In genomic region chr1:203677771-203678170, GRCh38 we compare ENCODE assay signal across 1 cellular context.
TF ChIP-seq lines count a peak whose summit lies in the region.

No MANE protein-coding gene starts in this region.

TF ChIP-seq in SK-N-SH treated with all-trans-retinoic acid at 6 μM for 48 hours, 23 proteins besides CTCF, POLR2A, EP300 and RAD21 (continued from another document):
- no peak for TF ChIP-seq PATZ1 (CRISPR knock-in tag; IDR thresholded peaks at IDR 0.05; ENCODE audit: borderline replicate concordance)
- TF ChIP-seq ESRRG (CRISPR knock-in tag; IDR thresholded peaks at IDR 0.05): no peak
- no peak for TF ChIP-seq BACH2 (CRISPR knock-in tag; IDR thresholded peaks at IDR 0.05; ENCODE audit: borderline replicate concordance)
- no peak for TF ChIP-seq TCF4 (CRISPR knock-in tag; IDR thresholded peaks at IDR 0.05; ENCODE audit: borderline replicate concordance)
- no peak for TF ChIP-seq SNAI2 (CRISPR knock-in tag; IDR thresholded peaks at IDR 0.05)
- no peak for TF ChIP-seq ZNF70 (CRISPR knock-in tag; IDR thresholded peaks at IDR 0.05)
- no peak for TF ChIP-seq OSR1 (CRISPR knock-in tag; IDR thresholded peaks at IDR 0.05)
- TF ChIP-seq, protein P1, sequence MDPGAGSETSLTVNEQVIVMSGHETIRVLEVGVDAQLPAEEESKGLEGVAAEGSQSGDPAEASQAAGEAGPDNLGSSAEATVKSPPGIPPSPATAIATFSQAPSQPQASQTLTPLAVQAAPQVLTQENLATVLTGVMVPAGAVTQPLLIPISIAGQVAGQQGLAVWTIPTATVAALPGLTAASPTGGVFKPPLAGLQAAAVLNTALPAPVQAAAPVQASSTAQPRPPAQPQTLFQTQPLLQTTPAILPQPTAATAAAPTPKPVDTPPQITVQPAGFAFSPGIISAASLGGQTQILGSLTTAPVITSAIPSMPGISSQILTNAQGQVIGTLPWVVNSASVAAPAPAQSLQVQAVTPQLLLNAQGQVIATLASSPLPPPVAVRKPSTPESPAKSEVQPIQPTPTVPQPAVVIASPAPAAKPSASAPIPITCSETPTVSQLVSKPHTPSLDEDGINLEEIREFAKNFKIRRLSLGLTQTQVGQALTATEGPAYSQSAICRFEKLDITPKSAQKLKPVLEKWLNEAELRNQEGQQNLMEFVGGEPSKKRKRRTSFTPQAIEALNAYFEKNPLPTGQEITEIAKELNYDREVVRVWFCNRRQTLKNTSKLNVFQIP (CRISPR knock-in tag; IDR thresholded peaks at IDR 0.05; ENCODE audit: borderline replicate concordance, low read depth): no peak
- no peak for TF ChIP-seq CSDC2 (CRISPR knock-in tag; IDR thresholded peaks at IDR 0.05)
- no peak for TF ChIP-seq ZNF565 (CRISPR knock-in tag; conservative IDR thresholded peaks at IDR 0.05; ENCODE audit: low read depth)
- no peak for TF ChIP-seq ZFP30 (CRISPR knock-in tag; IDR thresholded peaks at IDR 0.05)
- TF ChIP-seq ZC3H10 (CRISPR knock-in tag; IDR thresholded peaks at IDR 0.05): no peak
- TF ChIP-seq ZFP3 (CRISPR knock-in tag; IDR thresholded peaks at IDR 0.05): no peak
- TF ChIP-seq, protein P2, sequence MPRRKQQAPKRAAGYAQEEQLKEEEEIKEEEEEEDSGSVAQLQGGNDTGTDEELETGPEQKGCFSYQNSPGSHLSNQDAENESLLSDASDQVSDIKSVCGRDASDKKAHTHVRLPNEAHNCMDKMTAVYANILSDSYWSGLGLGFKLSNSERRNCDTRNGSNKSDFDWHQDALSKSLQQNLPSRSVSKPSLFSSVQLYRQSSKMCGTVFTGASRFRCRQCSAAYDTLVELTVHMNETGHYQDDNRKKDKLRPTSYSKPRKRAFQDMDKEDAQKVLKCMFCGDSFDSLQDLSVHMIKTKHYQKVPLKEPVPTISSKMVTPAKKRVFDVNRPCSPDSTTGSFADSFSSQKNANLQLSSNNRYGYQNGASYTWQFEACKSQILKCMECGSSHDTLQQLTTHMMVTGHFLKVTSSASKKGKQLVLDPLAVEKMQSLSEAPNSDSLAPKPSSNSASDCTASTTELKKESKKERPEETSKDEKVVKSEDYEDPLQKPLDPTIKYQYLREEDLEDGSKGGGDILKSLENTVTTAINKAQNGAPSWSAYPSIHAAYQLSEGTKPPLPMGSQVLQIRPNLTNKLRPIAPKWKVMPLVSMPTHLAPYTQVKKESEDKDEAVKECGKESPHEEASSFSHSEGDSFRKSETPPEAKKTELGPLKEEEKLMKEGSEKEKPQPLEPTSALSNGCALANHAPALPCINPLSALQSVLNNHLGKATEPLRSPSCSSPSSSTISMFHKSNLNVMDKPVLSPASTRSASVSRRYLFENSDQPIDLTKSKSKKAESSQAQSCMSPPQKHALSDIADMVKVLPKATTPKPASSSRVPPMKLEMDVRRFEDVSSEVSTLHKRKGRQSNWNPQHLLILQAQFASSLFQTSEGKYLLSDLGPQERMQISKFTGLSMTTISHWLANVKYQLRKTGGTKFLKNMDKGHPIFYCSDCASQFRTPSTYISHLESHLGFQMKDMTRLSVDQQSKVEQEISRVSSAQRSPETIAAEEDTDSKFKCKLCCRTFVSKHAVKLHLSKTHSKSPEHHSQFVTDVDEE (CRISPR knock-in tag; IDR thresholded peaks at IDR 0.05): no peak
- TF ChIP-seq CREB5 (CRISPR knock-in tag; IDR thresholded peaks at IDR 0.05; ENCODE audit: low read depth): no peak
- TF ChIP-seq TOX (CRISPR knock-in tag; IDR thresholded peaks at IDR 0.05; ENCODE audit: borderline replicate concordance): no peak
- TF ChIP-seq RARB (CRISPR knock-in tag; IDR thresholded peaks at IDR 0.05): no peak
